Comparison of ENCODE assay signal across 16 cellular contexts in genomic region chr6:89640804-89641203, GRCh38. TPM values are rescaled to one million over a fixed set of nuclear protein-coding genes. Genes with fewer than 3 reads are reported as not detected.
A peak's percentile ranks its signal among the peaks of the same experiment; 100 is the strongest.
DNase-seq lines count a peak whose midpoint lies in the region; ATAC-seq and TF ChIP-seq lines count a peak whose summit lies in the region.
"Had no signal": no experiment of that assay in that cellular context is flagged by ENCODE, and none has a peak within 500 bp of the region (broad histone marks: within the 10 kb centered on the region; RNA-seq: fewer than 3 reads in every experiment).

No MANE protein-coding gene starts in this region.

- H3K9ac ChIP-seq in adipocyte (ENCODE audit: low read length), result no peak overlapping the region

- DNase-seq in AG08395 (ENCODE audit: low spot score), result peak; percentile 9
- peak; percentile 24 for DNase-seq in HS-5 (ENCODE audit: low read depth)
- peak; percentile 3 for DNase-seq in adipocyte (ENCODE audit: low read depth)
- peak; percentile 9 for DNase-seq in kidney epithelial cell (ENCODE audit: low read depth)
- no peak for DNase-seq in epidermal melanocyte (ENCODE audit: insufficient read length, low spot score)
- DNase-seq: activated CD4-positive, alpha-beta T cell treated with anti-CD3 and anti-CD28 coated beads for 4 hours; amniotic stem cell; dorsolateral prefrontal cortex; Kasumi-1; NCI-H187 treated with DMSO at 0.1 percent for 48 hours; NCI-H69; small intestine had no signal

- H3K36me3 ChIP-seq in adipocyte (ENCODE audit: control insufficient read depth, insufficient read depth, low read length, severe bottlenecking) (peaks cover 34% of the 10 kb centered on the region), kidney epithelial cell (ENCODE audit: control insufficient read depth, insufficient read depth, low read length) (peaks cover 3% of the 10 kb centered on the region)

- ATAC-seq in HG02623 (IDR thresholded peaks at IDR 0.05; ENCODE audit: unreplicated experiment) (no peak), HG02973 (IDR thresholded peaks at IDR 0.05; ENCODE audit: unreplicated experiment) (no peak), HG02981 (IDR thresholded peaks at IDR 0.05; ENCODE audit: unreplicated experiment) (no peak)

- H3K27me3 ChIP-seq in adipocyte (replicated peaks; ENCODE audit: control insufficient read depth, insufficient read depth, low read length) (no peaks in the 10 kb centered on the region), kidney epithelial cell (ENCODE audit: control insufficient read depth, insufficient read depth, low read length) (no peaks in the 10 kb centered on the region)
- H3K27me3 ChIP-seq: dorsolateral prefrontal cortex had no signal

- H3K4me3 ChIP-seq in adipocyte (ENCODE audit: low read length), result no peak overlapping the region
- no peak overlapping the region for H3K4me3 ChIP-seq in kidney epithelial cell (ENCODE audit: low read depth, low read length)
- H3K4me3 ChIP-seq: dorsolateral prefrontal cortex, HAP-1 had no signal

- TF ChIP-seq CTCF in kidney epithelial cell (IDR thresholded peaks at IDR 0.05; ENCODE audit: insufficient read depth, low read length, poor library complexity, severe bottlenecking), result no peak

- no peaks in the 10 kb centered on the region for H3K9me3 ChIP-seq in adipocyte (ENCODE audit: control insufficient read depth, low read length)
- H3K9me3 ChIP-seq: HAP-1 had no signal

- H3K4me1 ChIP-seq in adipocyte (ENCODE audit: control insufficient read depth, insufficient read depth, low read length), result peaks cover 23% of the 10 kb centered on the region

RNA-seq across cellular contexts. Expression of gene LYRM2, which starts 2.3 kb away (rescaled TPM):
- 25.7 and 29.2 TPM in 2 replicates for total RNA-seq in kidney epithelial cell
